12 cellular contexts compared by ENCODE assay signal in genomic region chr11:66314186-66314501, GRCh38. TPM values are rescaled to one million over a fixed set of nuclear protein-coding genes. Genes with fewer than 3 reads are reported as not detected.
DNase-seq lines count a peak whose midpoint lies in the region; ATAC-seq and TF ChIP-seq lines count a peak whose summit lies in the region.
"Had no signal": no experiment of that assay in that cellular context is flagged by ENCODE, and none has a peak within 500 bp of the region (broad histone marks: within the 10 kb centered on the region; RNA-seq: fewer than 3 reads in every experiment).

No MANE protein-coding gene starts in this region.

- peak overlapping the region; percentile 53 for H3K4me3 Mint-ChIP-seq in T-helper 1 cell treated with Interleukin-12 subunit alpha and Interleukin-12 subunit beta and Interleukin-4 antibody, amounts not matched to agents 30 μg/mL and 1 μg/mL, for 36 hours
- H3K4me3 Mint-ChIP-seq in glutamatergic neuron (ENCODE audit: unreplicated experiment): peak overlapping the region; percentile 75

- TF ChIP-seq POLR2A in spleen (IDR thresholded peaks at IDR 0.05): no peak

- no peak for ATAC-seq in GM19324 (IDR thresholded peaks at IDR 0.05; ENCODE audit: low FRiP score, unreplicated experiment)

- peak overlapping the region; percentile 41 for H3K27ac Mint-ChIP-seq in T-helper 1 cell treated with Interleukin-12 subunit alpha and Interleukin-12 subunit beta and Interleukin-4 antibody, amounts not matched to agents 30 μg/mL and 1 μg/mL, for 36 hours
- peak overlapping the region; percentile 97 for H3K27ac Mint-ChIP-seq in glutamatergic neuron (ENCODE audit: unreplicated experiment)

- H3K27me3 ChIP-seq in spleen (replicated peaks in 1 of 7): peaks cover 0 to 26% (median 0%) of the 10 kb centered on the region in 7 donors

- no peaks in the 10 kb centered on the region for H3K9me3 ChIP-seq in spleen

- peaks cover 7% of the 10 kb centered on the region for H3K27me3 Mint-ChIP-seq in T-helper 1 cell treated with Interleukin-12 subunit alpha and Interleukin-12 subunit beta and Interleukin-4 antibody, amounts not matched to agents 30 μg/mL and 1 μg/mL, for 36 hours (ENCODE audit: low read depth)
- peaks cover 27% of the 10 kb centered on the region for H3K27me3 Mint-ChIP-seq in glutamatergic neuron (ENCODE audit: unreplicated experiment)

- H3K4me3 ChIP-seq in WI38 (ENCODE audit: low read depth, low read length): peak overlapping the region; percentile 58
- peak overlapping the region in 1 of 8 donors; percentile 77 for H3K4me3 ChIP-seq in spleen

- WGBS in spleen, 5 donors: 80 to 100% (median 93%) methylated on average over 1 of the region's 1 CpG

- peak overlapping the region; percentile 7 to 93 (median 90) for H3K27ac ChIP-seq in spleen

- H3K9me3 Mint-ChIP-seq in T-helper 1 cell treated with Interleukin-12 subunit alpha and Interleukin-12 subunit beta and Interleukin-4 antibody, amounts not matched to agents 30 μg/mL and 1 μg/mL, for 36 hours: no peaks in the 10 kb centered on the region
- peaks cover 25% of the 10 kb centered on the region for H3K9me3 Mint-ChIP-seq in glutamatergic neuron (ENCODE audit: unreplicated experiment)

- H3K36me3 ChIP-seq in spleen: no peaks in the 10 kb centered on the region

- intact Hi-C loops in spleen (cut with DNase I; ENCODE audit: low total_unique reads): loop anchor here (5.0 kb wide), 1 partner anchor 73 kb away; no protein-coding TSS in a partner anchor

- peaks cover 19 to 80% (median 52%) of the 10 kb centered on the region in 6 donors for H3K4me1 ChIP-seq in spleen

- peaks cover 23% of the 10 kb centered on the region for H3K4me1 Mint-ChIP-seq in T-helper 1 cell treated with Interleukin-12 subunit alpha and Interleukin-12 subunit beta and Interleukin-4 antibody, amounts not matched to agents 30 μg/mL and 1 μg/mL, for 36 hours (ENCODE audit: low read depth)
- peaks cover 55% of the 10 kb centered on the region for H3K4me1 Mint-ChIP-seq in glutamatergic neuron (ENCODE audit: low read depth, unreplicated experiment)

- H3K36me3 Mint-ChIP-seq in T-helper 1 cell treated with Interleukin-12 subunit alpha and Interleukin-12 subunit beta and Interleukin-4 antibody, amounts not matched to agents 30 μg/mL and 1 μg/mL, for 36 hours (ENCODE audit: low read depth): peaks cover 3% of the 10 kb centered on the region
- H3K36me3 Mint-ChIP-seq in glutamatergic neuron (ENCODE audit: unreplicated experiment): no peaks in the 10 kb centered on the region

- TF ChIP-seq CTCF in WI38 (IDR thresholded peaks at IDR 0.05; ENCODE audit: low read depth, low read length) (no peak), glutamatergic neuron (IDR thresholded peaks at IDR 0.05; ENCODE audit: partially characterized antibody, unreplicated experiment) (no peak), spleen (IDR thresholded peaks at IDR 0.05 in 8 of 11, conservative IDR thresholded peaks at IDR 0.05 in 3 of 11) (no peak)

- DNase-seq in T-helper 1 cell (no peak), glutamatergic neuron (no peak), spleen (no peak), kidney tubule cell (ENCODE audit: low spot score) (no peak), hippocampal formation (lab: John Stamatoyannopoulos, UW) (no peak)
- DNase-seq: activated naive CD4-positive, alpha-beta T cell; NCI-H1694 treated with DMSO at 0.1 percent for 48 hours; SHP77 treated with DMSO at 0.1 percent for 48 hours had no signal

RNA-seq across cellular contexts. Expression of gene CD248, which starts 2.7 kb away (rescaled TPM):
- total RNA-seq in glutamatergic neuron (ENCODE audit: unreplicated experiment): 11.4 TPM
- total RNA-seq in spleen: 10 to 100 TPM in 2 of 7 donors, 1 to 10 TPM in 5; 4.7 to 15.7 (median 6.5) TPM
- polyA plus RNA-seq in spleen: 1 to 10 TPM; 1.7 to 2.7 (median 2.0) TPM
- total RNA-seq: renal cortical epithelial cell had no signal

RNA-seq across cellular contexts. Expression of gene RIN1, which starts 22.1 kb away (rescaled TPM):
- total RNA-seq in glutamatergic neuron (ENCODE audit: unreplicated experiment) (1.9 TPM), spleen (10 to 100 TPM in 1 of 7 donors, 1 to 10 TPM in 6; 5.7 to 10.9 (median 8.9) TPM)
- polyA plus RNA-seq in spleen: 1 to 10 TPM; 2.3 to 7.8 (median 7.0) TPM

RNA-seq across cellular contexts. Expression of gene TMEM151A, which starts 22.4 kb away (rescaled TPM):
- 19.2 TPM for total RNA-seq in glutamatergic neuron (ENCODE audit: unreplicated experiment)
- total RNA-seq in spleen: under 1 TPM in 1 of 7 donors, not detected in 6; 0.34 TPM
- under 1 TPM in 2 of 3 donors, not detected in 1; 0.02 TPM for polyA plus RNA-seq in spleen

RNA-seq across cellular contexts. Expression of gene YIF1A, which starts 25.2 kb away (rescaled TPM):
- total RNA-seq in glutamatergic neuron (ENCODE audit: unreplicated experiment) (115 TPM), spleen (10 to 100 TPM; 34.7 to 50.4 (median 40.4) TPM)
- polyA plus RNA-seq in spleen: 10 to 100 TPM; 48.3 to 60.1 (median 49.3) TPM

RNA-seq across cellular contexts. Expression of gene BRMS1, which starts 30.8 kb away (rescaled TPM):
- 44.0 TPM for total RNA-seq in glutamatergic neuron (ENCODE audit: unreplicated experiment)
- 10 to 100 TPM; 32.3 to 52.5 (median 37.2) TPM for total RNA-seq in spleen
- polyA plus RNA-seq in spleen: 10 to 100 TPM; 61.6 to 90.6 (median 83.0) TPM

Comparison
In these comparisons a context has a peak if more than half of its experiments do, and no peak if none do; other contexts are left out.
1. RNA of gene TMEM151A, which starts 22.4 kb away (total RNA-seq): 19.2 TPM in glutamatergic neuron (single experiment); 0.34 TPM in spleen; every median in the first group is over 10 times any median in the second.